1 cellular context compared by ENCODE assay signal in the genomic region with DNA sequence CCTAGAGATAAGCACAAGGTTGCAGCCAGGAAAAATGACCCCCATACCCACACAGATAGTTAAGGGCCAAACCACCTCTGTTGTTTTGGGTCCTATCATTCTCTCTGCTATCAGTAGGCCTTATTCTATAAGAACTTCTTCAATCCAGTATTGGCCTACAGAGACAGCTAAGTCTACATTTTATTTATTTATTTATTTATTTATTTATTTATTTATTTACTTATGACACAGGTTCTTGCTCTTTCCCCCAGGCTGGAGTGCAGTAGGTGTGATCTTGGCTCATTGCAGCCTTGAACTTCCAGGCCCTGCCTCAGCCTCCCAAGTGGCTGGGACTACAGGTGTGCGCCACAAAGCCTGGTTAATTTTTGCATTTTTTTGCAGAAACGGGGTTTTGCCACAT.
A peak's percentile ranks its signal among the peaks of the same experiment; 100 is the strongest.
TF ChIP-seq lines count a peak whose summit lies in the region.

No MANE protein-coding gene starts in this region.

TF ChIP-seq in HEK293, 187 proteins besides CTCF, POLR2A, EP300 and RAD21 (continued from another document):
- TF ChIP-seq, protein P1, sequence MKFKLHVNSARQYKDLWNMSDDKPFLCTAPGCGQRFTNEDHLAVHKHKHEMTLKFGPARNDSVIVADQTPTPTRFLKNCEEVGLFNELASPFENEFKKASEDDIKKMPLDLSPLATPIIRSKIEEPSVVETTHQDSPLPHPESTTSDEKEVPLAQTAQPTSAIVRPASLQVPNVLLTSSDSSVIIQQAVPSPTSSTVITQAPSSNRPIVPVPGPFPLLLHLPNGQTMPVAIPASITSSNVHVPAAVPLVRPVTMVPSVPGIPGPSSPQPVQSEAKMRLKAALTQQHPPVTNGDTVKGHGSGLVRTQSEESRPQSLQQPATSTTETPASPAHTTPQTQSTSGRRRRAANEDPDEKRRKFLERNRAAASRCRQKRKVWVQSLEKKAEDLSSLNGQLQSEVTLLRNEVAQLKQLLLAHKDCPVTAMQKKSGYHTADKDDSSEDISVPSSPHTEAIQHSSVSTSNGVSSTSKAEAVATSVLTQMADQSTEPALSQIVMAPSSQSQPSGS (tag by site-specific recombination; IDR thresholded peaks at IDR 0.05; ENCODE audit: low read depth), result no peak
- TF ChIP-seq KLF7 (tag by site-specific recombination; IDR thresholded peaks at IDR 0.05; ENCODE audit: borderline replicate concordance) (peak; percentile 40; the same call in 1 of the 2 replicates), ZNF837 (tag by site-specific recombination; IDR thresholded peaks at IDR 0.05) (no peak), ZNF426 (tag by site-specific recombination; IDR thresholded peaks at IDR 0.05) (peak; percentile 86), ZBTB21 (tag by site-specific recombination; IDR thresholded peaks at IDR 0.05) (peak; percentile 53; the same call in 1 of the 2 replicates), ZNF529 (tag by site-specific recombination; IDR thresholded peaks at IDR 0.05; ENCODE audit: insufficient replicate concordance) (peak; percentile 44), ZNF560 (tag by site-specific recombination; IDR thresholded peaks at IDR 0.05; ENCODE audit: borderline replicate concordance) (0 out of 2 replicates have a peak, but pooled peaks have one; percentile 10), ZNF664 (tag by site-specific recombination; IDR thresholded peaks at IDR 0.05) (peak; percentile 61; the same call in 1 of the 2 replicates), REST (tag by site-specific recombination; IDR thresholded peaks at IDR 0.05) (peak; percentile 65; the same call in 1 of the 2 replicates), GLIS2 (tag by site-specific recombination; IDR thresholded peaks at IDR 0.05) (peak; percentile 18; the same call in 1 of the 2 replicates), ZBTB8A (tag by site-specific recombination; IDR thresholded peaks at IDR 0.05) (peak; percentile 74; the same call in 1 of the 2 replicates), ZNF2 (tag by site-specific recombination; IDR thresholded peaks at IDR 0.05) (no peak), ZNF354C (tag by site-specific recombination; IDR thresholded peaks at IDR 0.05; ENCODE audit: borderline replicate concordance, low read depth) (0 out of 2 replicates have a peak, but pooled peaks have one; percentile 29), ZNF654 (tag by site-specific recombination; IDR thresholded peaks at IDR 0.05; ENCODE audit: low read depth) (peak; percentile 44), ZNF629 (tag by site-specific recombination; IDR thresholded peaks at IDR 0.05) (peak; percentile 53), KLF1 (tag by site-specific recombination; IDR thresholded peaks at IDR 0.05) (no peak), GFI1B (tag by site-specific recombination; IDR thresholded peaks at IDR 0.05) (0 out of 2 replicates have a peak, but pooled peaks have one; percentile 25), ZXDB (tag by site-specific recombination; IDR thresholded peaks at IDR 0.05) (peak; percentile 71), ZNF433 (tag by site-specific recombination; IDR thresholded peaks at IDR 0.05; ENCODE audit: low read depth) (peak; percentile 81), GLI2 (tag by site-specific recombination; IDR thresholded peaks at IDR 0.05; ENCODE audit: borderline replicate concordance, low read depth) (peak; percentile 55; the same call in 1 of the 2 replicates), ZNF223 (tag by site-specific recombination; IDR thresholded peaks at IDR 0.05) (peak; percentile 67; the same call in 1 of the 2 replicates), ZNF202 (tag by site-specific recombination; IDR thresholded peaks at IDR 0.05; ENCODE audit: borderline replicate concordance) (peak; percentile 87; the same call in 1 of the 2 replicates), ZNF530 (tag by site-specific recombination; IDR thresholded peaks at IDR 0.05; ENCODE audit: low read depth) (0 out of 2 replicates have a peak, but pooled peaks have one; percentile 46), GLIS1 (tag by site-specific recombination; IDR thresholded peaks at IDR 0.05) (no peak), ZFP37 (tag by site-specific recombination; IDR thresholded peaks at IDR 0.05) (peak; percentile 62; the same call in 1 of the 2 replicates), ZNF394 (tag by site-specific recombination; IDR thresholded peaks at IDR 0.05; ENCODE audit: borderline replicate concordance) (peak; percentile 95), ZNF623 (tag by site-specific recombination; IDR thresholded peaks at IDR 0.05) (peak; percentile 85), ZNF555 (tag by site-specific recombination; conservative IDR thresholded peaks at IDR 0.05) (peak; percentile 84), ZNF140 (tag by site-specific recombination; IDR thresholded peaks at IDR 0.05) (peak; percentile 73; the same call in 1 of the 2 replicates), ZNF248 (tag by site-specific recombination; IDR thresholded peaks at IDR 0.05) (no peak), YY2 (tag by site-specific recombination; IDR thresholded peaks at IDR 0.05) (no peak), ZNF341 (tag by site-specific recombination; IDR thresholded peaks at IDR 0.05; ENCODE audit: low read depth) (peak; percentile 43), INSM2 (tag by site-specific recombination; IDR thresholded peaks at IDR 0.05) (no peak), ZNF510 (tag by site-specific recombination; IDR thresholded peaks at IDR 0.05; ENCODE audit: insufficient replicate concordance) (peak; percentile 76), ZNF791 (tag by site-specific recombination; IDR thresholded peaks at IDR 0.05) (0 out of 2 replicates have a peak, but pooled peaks have one; percentile 41), ZNF292 (tag by site-specific recombination; IDR thresholded peaks at IDR 0.05; ENCODE audit: borderline replicate concordance, low read depth) (0 out of 2 replicates have a peak, but pooled peaks have one; percentile 51)
- TF ChIP-seq, protein P2, sequence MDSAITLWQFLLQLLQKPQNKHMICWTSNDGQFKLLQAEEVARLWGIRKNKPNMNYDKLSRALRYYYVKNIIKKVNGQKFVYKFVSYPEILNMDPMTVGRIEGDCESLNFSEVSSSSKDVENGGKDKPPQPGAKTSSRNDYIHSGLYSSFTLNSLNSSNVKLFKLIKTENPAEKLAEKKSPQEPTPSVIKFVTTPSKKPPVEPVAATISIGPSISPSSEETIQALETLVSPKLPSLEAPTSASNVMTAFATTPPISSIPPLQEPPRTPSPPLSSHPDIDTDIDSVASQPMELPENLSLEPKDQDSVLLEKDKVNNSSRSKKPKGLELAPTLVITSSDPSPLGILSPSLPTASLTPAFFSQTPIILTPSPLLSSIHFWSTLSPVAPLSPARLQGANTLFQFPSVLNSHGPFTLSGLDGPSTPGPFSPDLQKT (IDR thresholded peaks at IDR 0.05; ENCODE audit: borderline replicate concordance, low read depth, low read length), result no peak
- TF ChIP-seq, protein P3, sequence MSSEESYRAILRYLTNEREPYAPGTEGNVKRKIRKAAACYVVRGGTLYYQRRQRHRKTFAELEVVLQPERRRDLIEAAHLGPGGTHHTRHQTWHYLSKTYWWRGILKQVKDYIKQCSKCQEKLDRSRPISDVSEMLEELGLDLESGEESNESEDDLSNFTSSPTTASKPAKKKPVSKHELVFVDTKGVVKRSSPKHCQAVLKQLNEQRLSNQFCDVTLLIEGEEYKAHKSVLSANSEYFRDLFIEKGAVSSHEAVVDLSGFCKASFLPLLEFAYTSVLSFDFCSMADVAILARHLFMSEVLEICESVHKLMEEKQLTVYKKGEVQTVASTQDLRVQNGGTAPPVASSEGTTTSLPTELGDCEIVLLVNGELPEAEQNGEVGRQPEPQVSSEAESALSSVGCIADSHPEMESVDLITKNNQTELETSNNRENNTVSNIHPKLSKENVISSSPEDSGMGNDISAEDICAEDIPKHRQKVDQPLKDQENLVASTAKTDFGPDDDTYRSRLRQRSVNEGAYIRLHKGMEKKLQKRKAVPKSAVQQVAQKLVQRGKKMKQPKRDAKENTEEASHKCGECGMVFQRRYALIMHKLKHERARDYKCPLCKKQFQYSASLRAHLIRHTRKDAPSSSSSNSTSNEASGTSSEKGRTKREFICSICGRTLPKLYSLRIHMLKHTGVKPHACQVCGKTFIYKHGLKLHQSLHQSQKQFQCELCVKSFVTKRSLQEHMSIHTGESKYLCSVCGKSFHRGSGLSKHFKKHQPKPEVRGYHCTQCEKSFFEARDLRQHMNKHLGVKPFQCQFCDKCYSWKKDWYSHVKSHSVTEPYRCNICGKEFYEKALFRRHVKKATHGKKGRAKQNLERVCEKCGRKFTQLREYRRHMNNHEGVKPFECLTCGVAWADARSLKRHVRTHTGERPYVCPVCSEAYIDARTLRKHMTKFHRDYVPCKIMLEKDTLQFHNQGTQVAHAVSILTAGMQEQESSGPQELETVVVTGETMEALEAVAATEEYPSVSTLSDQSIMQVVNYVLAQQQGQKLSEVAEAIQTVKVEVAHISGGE (tag by site-specific recombination; conservative IDR thresholded peaks at IDR 0.05; ENCODE audit: low read depth), result peak; percentile 79
- TF ChIP-seq, protein P4, sequence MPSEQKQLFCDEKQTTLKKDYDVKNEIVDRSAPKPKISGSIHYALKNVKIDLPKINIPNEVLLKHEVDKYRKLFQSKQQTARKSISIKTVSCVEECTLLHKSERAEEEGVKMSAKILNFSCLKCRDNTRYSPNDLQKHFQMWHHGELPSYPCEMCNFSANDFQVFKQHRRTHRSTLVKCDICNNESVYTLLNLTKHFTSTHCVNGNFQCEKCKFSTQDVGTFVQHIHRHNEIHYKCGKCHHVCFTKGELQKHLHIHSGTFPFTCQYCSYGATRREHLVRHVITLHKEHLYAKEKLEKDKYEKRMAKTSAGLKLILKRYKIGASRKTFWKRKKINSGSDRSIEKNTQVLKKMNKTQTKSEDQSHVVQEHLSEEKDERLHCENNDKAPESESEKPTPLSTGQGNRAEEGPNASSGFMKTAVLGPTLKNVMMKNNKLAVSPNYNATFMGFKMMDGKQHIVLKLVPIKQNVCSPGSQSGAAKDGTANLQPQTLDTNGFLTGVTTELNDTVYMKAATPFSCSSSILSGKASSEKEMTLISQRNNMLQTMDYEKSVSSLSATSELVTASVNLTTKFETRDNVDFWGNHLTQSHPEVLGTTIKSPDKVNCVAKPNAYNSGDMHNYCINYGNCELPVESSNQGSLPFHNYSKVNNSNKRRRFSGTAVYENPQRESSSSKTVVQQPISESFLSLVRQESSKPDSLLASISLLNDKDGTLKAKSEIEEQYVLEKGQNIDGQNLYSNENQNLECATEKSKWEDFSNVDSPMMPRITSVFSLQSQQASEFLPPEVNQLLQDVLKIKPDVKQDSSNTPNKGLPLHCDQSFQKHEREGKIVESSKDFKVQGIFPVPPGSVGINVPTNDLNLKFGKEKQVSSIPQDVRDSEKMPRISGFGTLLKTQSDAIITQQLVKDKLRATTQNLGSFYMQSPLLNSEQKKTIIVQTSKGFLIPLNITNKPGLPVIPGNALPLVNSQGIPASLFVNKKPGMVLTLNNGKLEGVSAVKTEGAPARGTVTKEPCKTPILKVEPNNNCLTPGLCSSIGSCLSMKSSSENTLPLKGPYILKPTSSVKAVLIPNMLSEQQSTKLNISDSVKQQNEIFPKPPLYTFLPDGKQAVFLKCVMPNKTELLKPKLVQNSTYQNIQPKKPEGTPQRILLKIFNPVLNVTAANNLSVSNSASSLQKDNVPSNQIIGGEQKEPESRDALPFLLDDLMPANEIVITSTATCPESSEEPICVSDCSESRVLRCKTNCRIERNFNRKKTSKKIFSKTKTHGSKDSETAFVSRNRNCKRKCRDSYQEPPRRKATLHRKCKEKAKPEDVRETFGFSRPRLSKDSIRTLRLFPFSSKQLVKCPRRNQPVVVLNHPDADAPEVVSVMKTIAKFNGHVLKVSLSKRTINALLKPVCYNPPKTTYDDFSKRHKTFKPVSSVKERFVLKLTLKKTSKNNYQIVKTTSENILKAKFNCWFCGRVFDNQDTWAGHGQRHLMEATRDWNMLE (tag by site-specific recombination; conservative IDR thresholded peaks at IDR 0.05; ENCODE audit: low read depth), result peak; percentile 92
